ENCODE assay signal across 8 cellular contexts in the genomic region with DNA sequence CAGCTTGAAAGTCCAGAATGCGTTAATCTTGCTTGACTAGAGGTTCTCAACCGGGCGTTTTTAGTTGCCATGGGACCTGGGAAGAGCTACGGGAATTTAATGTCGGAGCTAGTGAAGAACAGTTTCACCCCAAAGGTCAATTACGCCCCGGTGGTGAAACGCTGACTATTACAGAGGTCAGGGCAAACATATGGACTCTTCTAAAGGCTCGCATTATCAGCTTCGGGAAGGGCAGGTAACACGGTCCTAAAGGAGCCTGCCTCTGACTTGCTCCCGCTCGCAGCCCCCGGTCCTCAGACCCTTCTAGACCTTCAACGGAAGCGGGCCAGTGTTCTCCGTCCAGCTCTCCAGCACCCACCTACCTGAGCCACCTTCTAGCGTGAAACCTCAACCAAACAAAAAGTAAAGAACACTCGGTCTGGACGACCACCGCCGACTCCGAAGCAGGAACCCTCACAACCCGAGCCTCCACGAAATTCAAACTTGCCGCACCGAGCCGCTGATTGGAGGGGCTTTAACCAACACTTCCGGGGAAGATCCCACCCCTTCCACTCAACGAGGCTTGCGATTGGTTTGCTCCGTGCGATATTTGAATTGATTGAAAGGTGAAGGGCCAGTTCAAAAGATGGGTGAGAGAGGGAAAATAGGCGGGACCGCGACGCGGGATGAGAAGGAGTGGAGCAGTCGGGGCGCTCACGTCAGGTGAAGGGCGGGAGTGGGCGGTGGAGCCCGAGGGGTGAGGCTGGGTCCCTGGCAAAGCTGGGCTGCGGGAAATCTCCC. TPM values are rescaled to one million over a fixed set of nuclear protein-coding genes. Genes with fewer than 3 reads are reported as not detected.
DNase-seq lines count a peak whose midpoint lies in the region; ATAC-seq lines count a peak whose summit lies in the region.

A gene with protein sequence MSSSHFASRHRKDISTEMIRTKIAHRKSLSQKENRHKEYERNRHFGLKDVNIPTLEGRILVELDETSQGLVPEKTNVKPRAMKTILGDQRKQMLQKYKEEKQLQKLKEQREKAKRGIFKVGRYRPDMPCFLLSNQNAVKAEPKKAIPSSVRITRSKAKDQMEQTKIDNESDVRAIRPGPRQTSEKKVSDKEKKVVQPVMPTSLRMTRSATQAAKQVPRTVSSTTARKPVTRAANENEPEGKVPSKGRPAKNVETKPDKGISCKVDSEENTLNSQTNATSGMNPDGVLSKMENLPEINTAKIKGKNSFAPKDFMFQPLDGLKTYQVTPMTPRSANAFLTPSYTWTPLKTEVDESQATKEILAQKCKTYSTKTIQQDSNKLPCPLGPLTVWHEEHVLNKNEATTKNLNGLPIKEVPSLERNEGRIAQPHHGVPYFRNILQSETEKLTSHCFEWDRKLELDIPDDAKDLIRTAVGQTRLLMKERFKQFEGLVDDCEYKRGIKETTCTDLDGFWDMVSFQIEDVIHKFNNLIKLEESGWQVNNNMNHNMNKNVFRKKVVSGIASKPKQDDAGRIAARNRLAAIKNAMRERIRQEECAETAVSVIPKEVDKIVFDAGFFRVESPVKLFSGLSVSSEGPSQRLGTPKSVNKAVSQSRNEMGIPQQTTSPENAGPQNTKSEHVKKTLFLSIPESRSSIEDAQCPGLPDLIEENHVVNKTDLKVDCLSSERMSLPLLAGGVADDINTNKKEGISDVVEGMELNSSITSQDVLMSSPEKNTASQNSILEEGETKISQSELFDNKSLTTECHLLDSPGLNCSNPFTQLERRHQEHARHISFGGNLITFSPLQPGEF (minus strand): TSS at position 485 of the 780 bp plus-strand sequence. CDS start 2,406 bp downstream, outside the sequence.

- no peaks in the 10 kb centered on the region for H3K9me3 Mint-ChIP-seq in activated CD4-positive, alpha-beta T cell treated with anti-CD3 and anti-CD28 coated beads for 36 hours (ENCODE audit: low read depth)

- intact Hi-C loops in activated CD4-positive, alpha-beta T cell treated with anti-CD3 and anti-CD28 coated beads for 36 hours (cut with DNase I, micrococcal nuclease): loop anchor here in 1 of 2 experiments (1.0 to 5.0 kb wide), 7 partner anchors 80 to 1391 kb away; partner anchors contain the start of genes ATG14, FBXO34, KTN1 and MAPK1IP1L

- peaks cover 7% of the 10 kb centered on the region for H3K36me3 Mint-ChIP-seq in activated CD4-positive, alpha-beta T cell treated with anti-CD3 and anti-CD28 coated beads for 36 hours (ENCODE audit: low read depth)

- POLR2A ChIA-PET in activated CD4-positive, alpha-beta T cell treated with anti-CD3 and anti-CD28 coated beads for 36 hours (lab: Charles Lee): interaction anchor here (0.6 to 0.7 kb wide), 3 partner anchors 52 to 140 kb away, joined by 3 to 4 read pairs (median 4); partner anchors contain the start of gene MAPK1IP1L

- ATAC-seq in GM19324 (IDR thresholded peaks at IDR 0.05; ENCODE audit: low FRiP score, unreplicated experiment) (peak; percentile 98), HG03460 (IDR thresholded peaks at IDR 0.05; ENCODE audit: unreplicated experiment) (peak; percentile 97)
- ATAC-seq in activated CD4-positive, alpha-beta T cell treated with anti-CD3 and anti-CD28 coated beads for 36 hours: peak; percentile 99

- no peaks in the 10 kb centered on the region for H4K20me1 ChIP-seq in BLaER1

- H3K4me1 Mint-ChIP-seq in activated CD4-positive, alpha-beta T cell treated with anti-CD3 and anti-CD28 coated beads for 36 hours: peaks cover 29% of the 10 kb centered on the region

- DNase-seq in NCI-H524 treated with DMSO at 0.1 percent for 48 hours (lab: John Stamatoyannopoulos, UW): peak; percentile 99
- DNase-seq in activated CD4-positive, alpha-beta T cell treated with anti-CD3 and anti-CD28 coated beads for 36 hours: peak; percentile 95
- peak; percentile 95 for DNase-seq in kidney glomerular epithelial cell (lab: John Stamatoyannopoulos, UW)
- DNase-seq in stimulated activated CD4-positive, alpha-beta T cell treated with anti-CD3 and anti-CD28 coated beads, Interleukin-1b, Interleukin-23, amount 100 ng/mL, for 1 hour (ENCODE audit: low read depth in 2 of 2): peak; percentile 68 to 70

- CTCF ChIA-PET in activated CD4-positive, alpha-beta T cell treated with anti-CD3 and anti-CD28 coated beads for 36 hours (lab: Charles Lee): interaction anchor here (0.6 to 1.9 kb wide), 7 partner anchors 9 to 614 kb away, joined by 3 to 5 read pairs (median 3); no protein-coding TSS in a partner anchor

- H3K27me3 Mint-ChIP-seq in activated CD4-positive, alpha-beta T cell treated with anti-CD3 and anti-CD28 coated beads for 36 hours: no peaks in the 10 kb centered on the region

- peaks cover 33% of the 10 kb centered on the region for H3K4me1 ChIP-seq in BLaER1

- H3K9ac ChIP-seq in BLaER1: peak within 1 kb of the TSS; percentile 85

- H3K27ac Mint-ChIP-seq in activated CD4-positive, alpha-beta T cell treated with anti-CD3 and anti-CD28 coated beads for 36 hours: peak within 1 kb of the TSS; percentile 84

- peak within 1 kb of the TSS; percentile 81 for H3K4me3 ChIP-seq in BLaER1

- peak within 1 kb of the TSS; percentile 91 for H3K4me3 Mint-ChIP-seq in activated CD4-positive, alpha-beta T cell treated with anti-CD3 and anti-CD28 coated beads for 36 hours

- no peaks in the 10 kb centered on the region for H3K9me3 ChIP-seq in BLaER1

- H3K27me3 ChIP-seq in BLaER1: no peaks in the 10 kb centered on the region

- H3K27ac ChIP-seq in BLaER1 (peak within 1 kb of the TSS; percentile 77), cingulate gyrus (ENCODE audit: low read depth, low read length) (peak within 1 kb of the TSS; percentile 39)

- H3K36me3 ChIP-seq in BLaER1: peaks cover 25% of the 10 kb centered on the region

- H3K4me2 ChIP-seq in BLaER1: peak within 1 kb of the TSS; percentile 93

RNA-seq across cellular contexts. Expression of the gene that starts here (rescaled TPM):
- total RNA-seq in activated CD4-positive, alpha-beta T cell treated with anti-CD3 and anti-CD28 coated beads for 36 hours: 100 to 1,000 TPM in 1 of 2 experiments, 10 to 100 TPM in 1; 97.4 to 100 TPM

Comparison
In these comparisons a context has a peak if more than half of its experiments do, and no peak if none do; other contexts are left out.
1. Peak in every context shown above with its lines: DNase-seq, ATAC-seq, H3K4me3 ChIP-seq and H3K27ac ChIP-seq.